In the genomic region with DNA sequence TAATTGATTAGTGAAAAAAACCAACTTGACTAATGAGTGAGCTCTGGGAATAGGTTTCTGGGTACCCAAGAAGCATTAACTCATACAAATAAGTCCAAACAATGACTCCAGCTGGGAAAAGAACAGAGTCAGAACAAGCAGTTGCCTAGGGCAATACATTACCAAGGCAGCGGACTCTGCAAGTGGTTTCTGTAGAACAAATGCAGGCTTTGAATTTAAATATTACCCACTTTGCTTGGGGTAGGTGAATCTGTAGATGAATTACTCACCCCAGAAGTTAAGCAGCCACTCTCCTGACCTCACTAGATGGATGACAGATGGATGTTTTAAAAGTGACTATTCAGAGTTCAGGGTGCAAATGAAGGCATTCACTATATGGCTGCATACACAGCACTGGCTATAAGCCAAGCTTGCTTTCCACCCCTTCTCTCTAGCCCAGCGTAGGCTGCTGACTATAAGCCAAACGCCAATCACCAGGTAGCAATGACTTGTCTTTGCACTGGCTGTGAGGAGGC, we compare ENCODE assay signal across 9 cellular contexts.
DNase-seq lines count a peak whose midpoint lies in the region; ATAC-seq and TF ChIP-seq lines count a peak whose summit lies in the region.
"Had no signal": no experiment of that assay in that cellular context is flagged by ENCODE, and none has a peak within 500 bp of the region (broad histone marks: within the 10 kb centered on the region; RNA-seq: fewer than 3 reads in every experiment).

No MANE protein-coding gene starts in this region.

- no peak overlapping the region for H2BK12ac ChIP-seq in neuronal stem cell (ENCODE audit: low read length)

- H3K4me2 ChIP-seq in neuronal stem cell (ENCODE audit: insufficient read depth, low read length, poor library complexity, severe bottlenecking): no peak overlapping the region

- DNase-seq in EL (peak; percentile 62), HT1080 (ENCODE audit: low read depth) (peak; percentile 73), kidney epithelial cell (ENCODE audit: low read depth) (peak; percentile 84), thyroid gland (no peak), neuronal stem cell (ENCODE audit: low spot score) (no peak)
- no peak for DNase-seq in stimulated activated CD4-positive, alpha-beta T cell treated with anti-CD3 and anti-CD28 coated beads, Interleukin-2, amount 100 ng/mL, for 48 hours

- intact Hi-C loops in thyroid gland (cut with DNase I): no loop called here

- H3K79me1 ChIP-seq in neuronal stem cell (ENCODE audit: low read depth, low read length): no peaks in the 10 kb centered on the region

- H4K8ac ChIP-seq in neuronal stem cell (ENCODE audit: low read depth, low read length): no peak overlapping the region

- H3K4me1 ChIP-seq in thyroid gland (peaks cover 0 to 11% of the 10 kb centered on the region in 2 donors), neuronal stem cell (ENCODE audit: control insufficient read depth in 2 of 2, insufficient read depth in 1 of 2, low read depth in 1 of 2, low read length in 2 of 2) (peaks cover 5 to 10% of the 10 kb centered on the region in 2 donors)

- H3K23ac ChIP-seq in neuronal stem cell (ENCODE audit: low read depth, low read length, poor library complexity): no peak overlapping the region

- no peak overlapping the region for H2BK5ac ChIP-seq in neuronal stem cell (ENCODE audit: low read length)

- no peak overlapping the region for H2BK120ac ChIP-seq in neuronal stem cell (ENCODE audit: low read depth, low read length)

- H3K36me3 ChIP-seq in kidney epithelial cell (ENCODE audit: control insufficient read depth, insufficient read depth, low read length) (no peaks in the 10 kb centered on the region), thyroid gland (no peaks in the 10 kb centered on the region), neuronal stem cell (replicated peaks in 1 of 2; ENCODE audit: control insufficient read depth in 2 of 2, insufficient read depth in 2 of 2, low read length in 2 of 2) (no peaks in the 10 kb centered on the region)

- no peak for TF ChIP-seq POLR2A in thyroid gland (IDR thresholded peaks at IDR 0.05)

- no peak overlapping the region for H3K14ac ChIP-seq in neuronal stem cell (ENCODE audit: low read length)

- H3K27ac ChIP-seq in VCaP (peak overlapping the region; percentile 84), thyroid gland (no peak overlapping the region), neuronal stem cell (replicated peaks; ENCODE audit: low read length) (no peak overlapping the region)

- no peak overlapping the region for H2BK15ac ChIP-seq in neuronal stem cell (ENCODE audit: low read length)

- H4K91ac ChIP-seq in neuronal stem cell (ENCODE audit: low read depth, low read length, poor library complexity): no peak overlapping the region

- no peak overlapping the region for H2AFZ ChIP-seq in neuronal stem cell (ENCODE audit: low read length)

- no peak overlapping the region for H3K18ac ChIP-seq in neuronal stem cell (ENCODE audit: low read length)

- H3K27me3 ChIP-seq in kidney epithelial cell (ENCODE audit: control insufficient read depth, insufficient read depth, low read length): no peaks in the 10 kb centered on the region
- no peaks in the 10 kb centered on the region for H3K27me3 ChIP-seq in thyroid gland
- no peaks in the 10 kb centered on the region for H3K27me3 ChIP-seq in neuronal stem cell (ENCODE audit: control insufficient read depth in 3 of 3, insufficient read depth in 3 of 3, low read depth in 1 of 3, low read length in 3 of 3)

- WGBS in thyroid gland, 2 donors: 48 to 51% methylated on average over 3 of the region's 3 CpGs
- WGBS in neuronal stem cell (ENCODE audit: extremely low coverage in 2 of 2, insufficient read length in 2 of 2, insufficient replicate concordance in 1 of 2), 2 donors: no CpG with 5 or more reads among the region's 3 CpGs

- no peak for ATAC-seq in GM18502 (IDR thresholded peaks at IDR 0.05; ENCODE audit: poor library complexity, unreplicated experiment)

- no peak overlapping the region for H3K9ac ChIP-seq in neuronal stem cell (ENCODE audit: low read depth, low read length, poor library complexity)

- H3K4me3 ChIP-seq in kidney epithelial cell (ENCODE audit: low read depth, low read length) (no peak overlapping the region), thyroid gland (replicated peaks in 1 of 3) (no peak overlapping the region), neuronal stem cell (ENCODE audit: low read length in 2 of 2) (no peak overlapping the region)
- H3K4me3 ChIP-seq: lung had no signal

- H3K9me3 ChIP-seq in thyroid gland (no peaks in the 10 kb centered on the region), neuronal stem cell (replicated peaks in 1 of 2; ENCODE audit: control insufficient read depth in 2 of 2, insufficient read depth in 1 of 2, low read depth in 1 of 2, low read length in 2 of 2) (no peaks in the 10 kb centered on the region)

- no peak overlapping the region for H3K4ac ChIP-seq in neuronal stem cell (ENCODE audit: low read length)

- no peak overlapping the region for H2AK5ac ChIP-seq in neuronal stem cell (ENCODE audit: low read depth, low read length)

- TF ChIP-seq CTCF in VCaP (conservative IDR thresholded peaks at IDR 0.05) (no peak), kidney epithelial cell (IDR thresholded peaks at IDR 0.05; ENCODE audit: insufficient read depth, low read length, poor library complexity, severe bottlenecking) (no peak), thyroid gland (IDR thresholded peaks at IDR 0.05) (no peak)

Comparison
In these comparisons a context has a peak if more than half of its experiments do, and no peak if none do; other contexts are left out.
1. DNase-seq: peak in EL (single experiment), HT1080 (single experiment) and kidney epithelial cell (single experiment); none in thyroid gland (0 of 2), neuronal stem cell (single experiment) and stimulated activated CD4-positive, alpha-beta T cell treated with anti-CD3 and anti-CD28 coated beads, Interleukin-2, amount 100 ng/mL, for 48 hours (0 of 2).